In genomic region chr6:108836061-108836460, GRCh38 we compare ENCODE assay signal across 17 cellular contexts.
"Had no signal": no experiment of that assay in that cellular context is flagged by ENCODE, and none has a peak within 500 bp of the region (broad histone marks: within the 10 kb centered on the region; RNA-seq: fewer than 3 reads in every experiment).

No MANE protein-coding gene starts in this region.

- DNase-seq: activated CD4-positive, alpha-beta T cell treated with anti-CD3 and anti-CD28 coated beads for 36 hours; activated CD4-positive, alpha-beta T cell treated with anti-CD3 and anti-CD28 coated beads, Interleukin-2, amount 50 U/mL, for 48 hours; activated naive CD4-positive, alpha-beta T cell treated with anti-CD3 and anti-CD28 coated beads for 36 hours; activated T-cell treated with anti-CD3 and anti-CD28 coated beads, Interleukin-2, amount 50 U/mL, for 24 hours; aorta; effector CD4-positive, alpha-beta T cell; immature natural killer cell; mesendoderm; naive thymus-derived CD8-positive, alpha-beta T cell; pancreas; right lobe of liver; stimulated activated CD4-positive, alpha-beta T cell treated with anti-CD3 and anti-CD28 coated beads, Interleukin-4, amount 100 ng/mL, for 1 hour; upper lobe of right lung had no signal

- H3K36me3 Mint-ChIP-seq: immature natural killer cell; naive thymus-derived CD8-positive, alpha-beta T cell had no signal

- H3K27me3 Mint-ChIP-seq: activated CD4-positive, alpha-beta T cell treated with anti-CD3 and anti-CD28 coated beads for 36 hours; activated T-cell treated with anti-CD3 and anti-CD28 coated beads, Interleukin-2, amount 50 U/mL, for 24 hours had no signal

- H3K4me3 ChIP-seq: breast epithelium, pancreas, right lobe of liver, smooth muscle cell, upper lobe of right lung had no signal

- H3K9me3 ChIP-seq: breast epithelium, neutrophil, pancreas, right lobe of liver, upper lobe of right lung had no signal

- H3K4me3 Mint-ChIP-seq: activated CD4-positive, alpha-beta T cell treated with anti-CD3 and anti-CD28 coated beads for 36 hours; activated naive CD4-positive, alpha-beta T cell treated with anti-CD3 and anti-CD28 coated beads for 36 hours; activated T-cell treated with anti-CD3 and anti-CD28 coated beads, Interleukin-2, amount 50 U/mL, for 24 hours; T-helper 2 cell treated with Interferon-gamma antibody and Interleukin-4, amounts not matched to agents 5 μg/mL and 100 μg/mL, for 36 hours had no signal

- H3K27ac Mint-ChIP-seq: activated CD4-positive, alpha-beta T cell treated with anti-CD3 and anti-CD28 coated beads for 36 hours; activated naive CD4-positive, alpha-beta T cell treated with anti-CD3 and anti-CD28 coated beads for 36 hours; T-helper 2 cell treated with Interferon-gamma antibody and Interleukin-4, amounts not matched to agents 5 μg/mL and 100 μg/mL, for 36 hours had no signal
